8 cellular contexts compared by ENCODE assay signal in the genomic region with DNA sequence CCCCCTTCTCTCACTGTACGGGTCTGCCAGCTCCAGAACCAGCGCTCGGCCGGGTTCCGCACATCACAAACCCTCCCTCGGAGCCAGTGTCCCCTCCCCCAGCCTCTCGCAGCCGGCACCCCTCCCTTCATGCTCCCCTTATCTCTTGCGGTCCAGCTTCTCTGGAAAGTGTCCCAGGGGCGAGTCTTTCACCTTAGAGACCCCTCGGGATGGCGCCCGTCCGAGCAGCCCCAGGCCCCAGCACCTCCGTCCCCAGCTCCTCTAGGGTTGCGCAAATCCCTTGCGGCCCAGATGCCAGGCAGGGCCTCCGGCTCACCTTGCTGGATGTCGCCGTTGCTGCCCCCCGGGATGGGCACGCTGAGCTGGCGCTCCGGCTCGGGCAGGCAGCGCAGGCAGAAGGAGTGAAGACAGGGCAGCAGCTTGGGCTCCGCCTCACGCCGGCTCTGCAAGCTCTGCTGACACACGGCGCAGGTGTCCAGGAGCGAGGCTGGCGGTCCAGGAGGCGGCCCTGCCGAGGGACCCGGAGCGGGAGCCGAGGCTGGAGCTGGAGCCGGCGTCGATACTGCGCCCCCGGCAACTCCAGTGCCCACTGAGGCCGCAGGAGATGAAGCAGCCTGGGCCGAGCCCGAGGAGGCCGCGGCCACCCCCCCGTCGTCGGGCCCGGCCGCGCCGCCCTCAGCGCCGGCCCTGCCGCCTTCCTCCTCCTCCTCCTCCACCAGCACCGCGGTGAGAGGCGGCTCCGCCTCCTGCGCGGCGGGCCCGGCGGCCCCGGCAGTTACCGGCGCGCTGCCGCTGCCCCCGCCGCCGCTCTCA. TPM values are rescaled to one million over a fixed set of nuclear protein-coding genes. Genes with fewer than 3 reads are reported as not detected.
DNase-seq lines count a peak whose midpoint lies in the region; ATAC-seq and TF ChIP-seq lines count a peak whose summit lies in the region.

No MANE protein-coding gene starts in this region.

- H3K27ac Mint-ChIP-seq in endothelial cell (ENCODE audit: unreplicated experiment): peak overlapping the region; percentile 82

- H3K27me3 Mint-ChIP-seq in endothelial cell (ENCODE audit: unreplicated experiment): peaks cover 7% of the 10 kb centered on the region

- H3K36me3 Mint-ChIP-seq in endothelial cell (ENCODE audit: low read depth, unreplicated experiment): peaks cover 9% of the 10 kb centered on the region

- TF ChIP-seq CTCF in endothelial cell (IDR thresholded peaks at IDR 0.05; ENCODE audit: unreplicated experiment): no peak

- H3K9me3 Mint-ChIP-seq in endothelial cell (ENCODE audit: unreplicated experiment): no peaks in the 10 kb centered on the region

- H3K4me1 Mint-ChIP-seq in endothelial cell (ENCODE audit: unreplicated experiment): peaks cover 37% of the 10 kb centered on the region

- DNase-seq in NCI-H345 (lab: John Stamatoyannopoulos, UW): peak; percentile 55
- no peak for DNase-seq in NCI-H345 treated with DMSO at 0.1 percent for 48 hours (lab: John Stamatoyannopoulos, UW; ENCODE audit: unreplicated experiment)
- DNase-seq in NCI-H146 (lab: John Stamatoyannopoulos, UW): peak; percentile 78
- peak; percentile 39 to 44 for DNase-seq in activated CD4-positive, alpha-beta T cell treated with anti-CD3 and anti-CD28 coated beads, Interleukin-2, amount 50 U/mL, for 48 hours
- peak; percentile 45 for DNase-seq in endothelial cell (ENCODE audit: low spot score)
- DNase-seq in mucosa of gallbladder (ENCODE audit: low spot score): peak; percentile 23
- peak; percentile 48 for DNase-seq in stimulated activated naive CD8-positive, alpha-beta T cell treated with anti-CD3 and anti-CD28 coated beads, Interleukin-15, Interleukin-2, amounts not matched to agents 100 U/mL and 50 U/mL, for 24 hours

- peak; percentile 59 for ATAC-seq in HG02763 (IDR thresholded peaks at IDR 0.05; ENCODE audit: unreplicated experiment)
- ATAC-seq in stimulated activated naive CD8-positive, alpha-beta T cell treated with anti-CD3 and anti-CD28 coated beads, Interleukin-15, Interleukin-2, amounts not matched to agents 100 U/mL and 50 U/mL, for 24 hours: peak; percentile 68

- peak overlapping the region; percentile 95 for H3K4me3 Mint-ChIP-seq in endothelial cell (ENCODE audit: unreplicated experiment)

RNA-seq across cellular contexts. Expression of a gene that starts 0.6 kb away (rescaled TPM):
- total RNA-seq in endothelial cell (ENCODE audit: unreplicated experiment): 36.2 TPM
- 36.7 TPM for total RNA-seq in mucosa of gallbladder
